12 cellular contexts compared by ENCODE assay signal in genomic region chr11:88508558-88508807, GRCh38.
DNase-seq lines count a peak whose midpoint lies in the region; ATAC-seq, FAIRE-seq and TF ChIP-seq lines count a peak whose summit lies in the region.
"Had no signal": no experiment of that assay in that cellular context is flagged by ENCODE, and none has a peak within 500 bp of the region (broad histone marks: within the 10 kb centered on the region; RNA-seq: fewer than 3 reads in every experiment).

No MANE protein-coding gene starts in this region.

- no peak overlapping the region for H4K8ac ChIP-seq in trophoblast cell (ENCODE audit: low read depth, low read length)

- H3K4me3 ChIP-seq in trophoblast cell (ENCODE audit: low read depth, low read length): peak overlapping the region; percentile 10

- no peak overlapping the region for H3K27ac ChIP-seq in trophoblast cell (ENCODE audit: low read depth, low read length)

- H2BK120ac ChIP-seq in trophoblast cell (ENCODE audit: insufficient read depth, low read length, poor library complexity): no peak overlapping the region

- TF ChIP-seq CTCF in endothelial cell (IDR thresholded peaks at IDR 0.05; ENCODE audit: unreplicated experiment): no peak

- peaks cover 8% of the 10 kb centered on the region for H3K27me3 Mint-ChIP-seq in endothelial cell (ENCODE audit: unreplicated experiment)

- H3K4me2 ChIP-seq in trophoblast cell (ENCODE audit: low read length): peak overlapping the region; percentile 66

- no peak overlapping the region for H3K14ac ChIP-seq in trophoblast cell (ENCODE audit: low read length)

- H3K27me3 ChIP-seq in trophoblast cell (ENCODE audit: insufficient read depth, low read length): peaks cover 22% of the 10 kb centered on the region

- no peak for FAIRE-seq in HTR-8/SVneo (lab: Jason Lieb, UNC)

- ATAC-seq in GM21447 (IDR thresholded peaks at IDR 0.05; ENCODE audit: unreplicated experiment): no peak

- H4K91ac ChIP-seq in trophoblast cell (ENCODE audit: low read depth, low read length): no peak overlapping the region

- H3K36me3 ChIP-seq in ES-I3 (ENCODE audit: insufficient read depth, low read length): no peaks in the 10 kb centered on the region
- no peaks in the 10 kb centered on the region for H3K36me3 ChIP-seq in trophoblast cell (ENCODE audit: control insufficient read depth in 1 of 2, insufficient read depth in 2 of 2, low read length in 2 of 2)

- H3K27ac Mint-ChIP-seq in endothelial cell (ENCODE audit: unreplicated experiment): no peak overlapping the region
- H3K27ac Mint-ChIP-seq: HFFc6, naive B cell had no signal

- H3K4me1 ChIP-seq in ES-I3 (ENCODE audit: insufficient read depth, low read length) (peaks cover 3% of the 10 kb centered on the region), trophoblast cell (ENCODE audit: control insufficient read depth in 1 of 2, insufficient read depth in 2 of 2, low read length in 2 of 2) (peaks cover 5 to 8% of the 10 kb centered on the region in 2 experiments)

- no peak overlapping the region for H3K23ac ChIP-seq in trophoblast cell (ENCODE audit: low read length)

- no peaks in the 10 kb centered on the region for H3K9me3 ChIP-seq in ES-I3 (ENCODE audit: control insufficient read depth, insufficient read depth, low read length)
- H3K9me3 ChIP-seq in trophoblast cell (ENCODE audit: insufficient read depth, low read depth, low read length): no peaks in the 10 kb centered on the region

- no peaks in the 10 kb centered on the region for H3K9me3 Mint-ChIP-seq in endothelial cell (ENCODE audit: unreplicated experiment)

- H3K4me1 Mint-ChIP-seq in endothelial cell (ENCODE audit: unreplicated experiment): peaks cover 2% of the 10 kb centered on the region

- H3K36me3 Mint-ChIP-seq in endothelial cell (ENCODE audit: low read depth, unreplicated experiment): no peaks in the 10 kb centered on the region
- H3K36me3 Mint-ChIP-seq: naive B cell had no signal

- WGBS in trophoblast cell (ENCODE audit: extremely low coverage, insufficient coverage, insufficient read length): no CpG with 5 or more reads among the region's 22 CpGs

- no peak overlapping the region for H2AK5ac ChIP-seq in trophoblast cell (ENCODE audit: low read length)

- no peak overlapping the region for H3K18ac ChIP-seq in trophoblast cell (ENCODE audit: low read length)

- H3K9ac ChIP-seq in ES-I3 (ENCODE audit: low read depth, low read length) (peak overlapping the region; percentile 75), trophoblast cell (ENCODE audit: low read length) (no peak overlapping the region)

- H4K12ac ChIP-seq in trophoblast cell (ENCODE audit: low read depth, low read length): no peak overlapping the region

- DNase-seq in NCI-H1105 (lab: John Stamatoyannopoulos, UW) (peak; percentile 26), endothelial cell (ENCODE audit: low spot score) (peak; percentile 13), trophoblast cell (no peak), DMS 273 treated with DMSO at 0.1 percent for 48 hours (lab: John Stamatoyannopoulos, UW) (no peak), HTR-8/SVneo (ENCODE audit: insufficient read length, low spot score) (no peak), NCI-H1417 treated with DMSO at 0.1 percent for 48 hours (lab: John Stamatoyannopoulos, UW) (no peak)
- DNase-seq: HFFc6, MV-4-11, naive B cell, substantia nigra had no signal

- H2BK5ac ChIP-seq in trophoblast cell (ENCODE audit: low read depth, low read length, poor library complexity): no peak overlapping the region

- no peak overlapping the region for H3K4ac ChIP-seq in trophoblast cell (ENCODE audit: low read depth, low read length)

- H3K79me1 ChIP-seq in trophoblast cell (ENCODE audit: low read length): no peaks in the 10 kb centered on the region

- H3K4me3 Mint-ChIP-seq in endothelial cell (ENCODE audit: unreplicated experiment): peak overlapping the region; percentile 83
- H3K4me3 Mint-ChIP-seq: HFFc6 had no signal

- H2BK12ac ChIP-seq in trophoblast cell (ENCODE audit: low read length): no peak overlapping the region

- peak overlapping the region; percentile 84 for H2AFZ ChIP-seq in trophoblast cell (ENCODE audit: insufficient read depth, low read length, poor library complexity)

- H3K79me2 ChIP-seq in trophoblast cell (ENCODE audit: control insufficient read depth, insufficient read depth, low read length, poor library complexity): no peaks in the 10 kb centered on the region

Comparison
In these comparisons a context has a peak if more than half of its experiments do, and no peak if none do; other contexts are left out.
1. DNase-seq: peak in NCI-H1105 (single experiment) and endothelial cell (single experiment); none in trophoblast cell (0 of 2), DMS 273 treated with DMSO at 0.1 percent for 48 hours (single experiment), HTR-8/SVneo (single experiment) and NCI-H1417 treated with DMSO at 0.1 percent for 48 hours (single experiment).